Comparison of ENCODE assay signal across 1 cellular context in the genomic region with DNA sequence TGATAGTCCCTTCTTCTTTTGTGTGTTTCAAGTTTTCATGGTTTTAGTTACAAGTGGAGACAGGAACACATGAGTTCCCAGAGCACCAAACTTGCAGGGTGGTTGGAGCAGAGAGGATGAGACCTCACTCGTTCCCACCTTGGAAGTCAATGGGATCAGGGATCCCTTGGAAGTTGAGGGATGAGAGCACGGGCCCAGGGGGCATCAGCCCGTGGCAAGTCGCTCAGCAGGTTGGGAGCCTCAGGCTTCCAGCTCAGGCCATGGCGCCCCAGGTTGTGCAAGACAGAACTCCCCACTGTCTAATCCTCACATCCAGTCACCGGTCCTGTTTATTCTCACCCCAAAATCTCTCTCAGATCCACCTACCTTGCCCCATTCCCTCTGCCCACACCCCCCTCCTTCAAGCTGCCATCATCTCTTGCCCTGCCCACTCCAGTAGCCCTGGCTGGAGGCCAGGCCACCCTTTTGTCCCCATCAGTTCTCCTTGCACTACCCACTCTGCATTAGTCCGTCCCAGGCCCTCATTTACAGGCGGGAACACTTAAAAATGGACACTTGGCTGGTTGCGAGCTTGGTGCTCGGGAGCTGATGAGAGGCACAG.
TF ChIP-seq lines count a peak whose summit lies in the region.

No MANE protein-coding gene starts in this region.

TF ChIP-seq in WTC11, 78 proteins besides CTCF, POLR2A, EP300 and RAD21 (continued from another document):
- TF ChIP-seq TCF7 (CRISPR knock-in tag; IDR thresholded peaks at IDR 0.05; ENCODE audit: low read depth) = no peak
- no peak for TF ChIP-seq SOX15 (CRISPR knock-in tag; IDR thresholded peaks at IDR 0.05)
- TF ChIP-seq GABPB1 (CRISPR knock-in tag; IDR thresholded peaks at IDR 0.05) = no peak
- TF ChIP-seq NFE2L1 (CRISPR knock-in tag; IDR thresholded peaks at IDR 0.05) = no peak
- TF ChIP-seq RORB (CRISPR knock-in tag; IDR thresholded peaks at IDR 0.05) = no peak
TF ChIP-seq in WTC11: peak in this region for 0.
